ENCODE assay signal across 1 cellular context in the genomic region with DNA sequence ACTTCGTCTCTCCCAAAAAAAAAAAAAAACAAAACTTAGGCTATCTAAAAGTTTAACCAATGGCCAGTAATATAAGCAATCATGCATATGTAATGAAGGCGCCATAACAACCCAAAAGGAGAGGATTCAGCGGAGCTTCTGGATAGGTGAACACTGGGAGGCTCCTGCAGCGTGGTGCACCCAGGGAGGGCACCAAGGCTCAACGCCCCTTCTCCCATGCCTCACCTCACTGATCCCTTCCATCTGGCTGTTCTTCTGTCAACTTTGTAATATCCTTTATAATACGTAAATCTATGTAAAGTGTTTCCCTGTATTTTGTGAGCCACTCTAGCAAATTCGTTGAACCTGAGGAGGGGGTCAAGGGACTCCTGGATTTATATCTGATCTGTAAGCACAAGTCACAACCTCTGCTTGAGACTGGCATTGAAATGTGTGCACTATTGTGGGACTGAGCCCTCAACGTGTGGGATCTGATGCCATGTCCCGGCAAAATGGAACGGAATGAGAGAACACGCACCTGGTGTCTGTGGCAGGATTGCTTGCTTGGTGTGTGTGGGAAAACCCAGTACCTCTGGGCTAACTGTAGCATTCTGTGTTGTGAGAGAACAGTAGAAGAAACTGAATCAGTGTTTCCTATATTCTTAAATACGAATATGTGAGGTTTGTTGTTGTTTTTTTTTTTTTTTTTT.
TF ChIP-seq lines count a peak whose summit lies in the region.

No MANE protein-coding gene starts in this region.

TF ChIP-seq in H1, 55 proteins besides CTCF, POLR2A, EP300 and RAD21:
- TF ChIP-seq YY1 (IDR thresholded peaks at IDR 0.05; ENCODE audit: low read depth, low read length) (no peak), KDM4A (IDR thresholded peaks at IDR 0.05; ENCODE audit: low read depth, low read length, severe bottlenecking) (peak; percentile 15)
